Comparison of ENCODE assay signal across 8 cellular contexts in genomic region chr2:221571391-221572179, GRCh38. TPM values are rescaled to one million over a fixed set of nuclear protein-coding genes. Genes with fewer than 3 reads are reported as not detected.
DNase-seq lines count a peak whose midpoint lies in the region; ATAC-seq and TF ChIP-seq lines count a peak whose summit lies in the region.

No MANE protein-coding gene starts in this region.

- 0 to 1% (median 1%) methylated on average over 42 to 71 of the region's 71 CpGs for WGBS in stomach, 5 donors

- H3K27ac ChIP-seq in CD4-positive, CD25-positive, alpha-beta regulatory T cell (ENCODE audit: insufficient read depth, low read length, poor library complexity, severe bottlenecking) = no peak overlapping the region
- H3K27ac ChIP-seq in stomach = peak overlapping the region in 4 of 5 donors; percentile 77 to 85 (median 81)

- intact Hi-C loops in activated CD4-positive, alpha-beta T cell treated with anti-CD3 and anti-CD28 coated beads, Interleukin-2, amount 10 ng/mL, durations not matched to agents 24 days and 14 days (cut with micrococcal nuclease) = loop anchor here (1.0 to 10.0 kb wide), 6 partner anchors 53 to 1837 kb away; no protein-coding TSS in a partner anchor
- intact Hi-C loops in stomach (cut with DNase I; ENCODE audit: low total_unique reads) = loop anchor here (5.0 kb wide), 1 partner anchor 884 kb away; no protein-coding TSS in a partner anchor

- DNase-seq in CD4-positive, CD25-positive, alpha-beta regulatory T cell = peak in 1 of 3 donors; percentile 6
- DNase-seq in activated CD4-positive, alpha-beta T cell treated with anti-CD3 and anti-CD28 coated beads, Interleukin-2, amount 10 ng/mL, durations not matched to agents 24 days and 14 days = peak; percentile 81
- DNase-seq in effector memory CD8-positive, alpha-beta T cell = peak; percentile 37 to 48 (median 38)
- peak; percentile 14 to 47 for DNase-seq in memory B cell (ENCODE audit: low spot score in 2 of 2)
- no peak for DNase-seq in stomach

- peaks cover 6 to 47% (median 25%) of the 10 kb centered on the region in 4 donors for H3K4me1 Mint-ChIP-seq in CD4-positive, CD25-positive, alpha-beta regulatory T cell
- H3K4me1 Mint-ChIP-seq in activated CD4-positive, alpha-beta T cell treated with anti-CD3 and anti-CD28 coated beads, Interleukin-2, amount 10 ng/mL, durations not matched to agents 24 days and 14 days = peaks cover 28% of the 10 kb centered on the region
- peaks cover 22 to 31% of the 10 kb centered on the region in 2 donors for H3K4me1 Mint-ChIP-seq in effector memory CD8-positive, alpha-beta T cell (ENCODE audit: low read depth in 2 of 2)
- H3K4me1 Mint-ChIP-seq in memory B cell = peaks cover 35% of the 10 kb centered on the region

- TF ChIP-seq CTCF in stomach (IDR thresholded peaks at IDR 0.05) = no peak

- H3K9me3 Mint-ChIP-seq in CD4-positive, CD25-positive, alpha-beta regulatory T cell = no peaks in the 10 kb centered on the region
- no peaks in the 10 kb centered on the region for H3K9me3 Mint-ChIP-seq in activated CD4-positive, alpha-beta T cell treated with anti-CD3 and anti-CD28 coated beads, Interleukin-2, amount 10 ng/mL, durations not matched to agents 24 days and 14 days
- H3K9me3 Mint-ChIP-seq in effector memory CD8-positive, alpha-beta T cell = no peaks in the 10 kb centered on the region
- H3K9me3 Mint-ChIP-seq in memory B cell = no peaks in the 10 kb centered on the region

- no peaks in the 10 kb centered on the region for H3K9me3 ChIP-seq in CD4-positive, CD25-positive, alpha-beta regulatory T cell (ENCODE audit: control insufficient read depth in 2 of 2, low read length in 2 of 2)
- no peaks in the 10 kb centered on the region for H3K9me3 ChIP-seq in stomach

- ATAC-seq in CD4-positive, CD25-positive, alpha-beta regulatory T cell (ENCODE audit: low read depth in 2 of 2) = no peak
- peak; percentile 19 for ATAC-seq in GM19455 (IDR thresholded peaks at IDR 0.05; ENCODE audit: unreplicated experiment)
- ATAC-seq in HG03521 (IDR thresholded peaks at IDR 0.05; ENCODE audit: unreplicated experiment) = peak; percentile 2
- peak; percentile 21 for ATAC-seq in effector memory CD8-positive, alpha-beta T cell (replicated peaks)
- no peak for ATAC-seq in memory B cell (ENCODE audit: low read depth)
- no peak for ATAC-seq in esophagus mucosa

- H3K36me3 Mint-ChIP-seq in CD4-positive, CD25-positive, alpha-beta regulatory T cell = peaks cover 5% of the 10 kb centered on the region
- peaks cover 8% of the 10 kb centered on the region for H3K36me3 Mint-ChIP-seq in activated CD4-positive, alpha-beta T cell treated with anti-CD3 and anti-CD28 coated beads, Interleukin-2, amount 10 ng/mL, durations not matched to agents 24 days and 14 days (ENCODE audit: low read depth)
- peaks cover 34% of the 10 kb centered on the region for H3K36me3 Mint-ChIP-seq in effector memory CD8-positive, alpha-beta T cell (ENCODE audit: insufficient read depth)
- H3K36me3 Mint-ChIP-seq in memory B cell = peaks cover 2% of the 10 kb centered on the region

- TF ChIP-seq POLR2A in stomach (IDR thresholded peaks at IDR 0.05) = no peak

- peaks cover 65% of the 10 kb centered on the region for H3K27me3 Mint-ChIP-seq in CD4-positive, CD25-positive, alpha-beta regulatory T cell
- peaks cover 66% of the 10 kb centered on the region for H3K27me3 Mint-ChIP-seq in activated CD4-positive, alpha-beta T cell treated with anti-CD3 and anti-CD28 coated beads, Interleukin-2, amount 10 ng/mL, durations not matched to agents 24 days and 14 days
- H3K27me3 Mint-ChIP-seq in effector memory CD8-positive, alpha-beta T cell = peaks cover 28 to 30% of the 10 kb centered on the region in 2 donors
- H3K27me3 Mint-ChIP-seq in memory B cell = peaks cover 16% of the 10 kb centered on the region

- peak overlapping the region; percentile 86 to 94 (median 92) for H3K27ac Mint-ChIP-seq in CD4-positive, CD25-positive, alpha-beta regulatory T cell
- H3K27ac Mint-ChIP-seq in activated CD4-positive, alpha-beta T cell treated with anti-CD3 and anti-CD28 coated beads, Interleukin-2, amount 10 ng/mL, durations not matched to agents 24 days and 14 days = peak overlapping the region; percentile 68
- H3K27ac Mint-ChIP-seq in effector memory CD8-positive, alpha-beta T cell = peak overlapping the region; percentile 98 to 99
- peak overlapping the region; percentile 74 for H3K27ac Mint-ChIP-seq in memory B cell

- H3K27me3 ChIP-seq in CD4-positive, CD25-positive, alpha-beta regulatory T cell (ENCODE audit: control insufficient read depth, insufficient read depth, low read length) = peaks cover 23% of the 10 kb centered on the region
- peaks cover 0 to 83% (median 42%) of the 10 kb centered on the region in 3 donors for H3K27me3 ChIP-seq in stomach

- peak overlapping the region; percentile 93 to 98 (median 94) for H3K4me3 Mint-ChIP-seq in CD4-positive, CD25-positive, alpha-beta regulatory T cell
- H3K4me3 Mint-ChIP-seq in activated CD4-positive, alpha-beta T cell treated with anti-CD3 and anti-CD28 coated beads, Interleukin-2, amount 10 ng/mL, durations not matched to agents 24 days and 14 days = peak overlapping the region; percentile 84
- peak overlapping the region; percentile 82 to 97 for H3K4me3 Mint-ChIP-seq in effector memory CD8-positive, alpha-beta T cell
- H3K4me3 Mint-ChIP-seq in memory B cell = peak overlapping the region; percentile 92

- H3K4me3 ChIP-seq in CD4-positive, CD25-positive, alpha-beta regulatory T cell (ENCODE audit: low read depth, low read length) = peak overlapping the region; percentile 93
- peak overlapping the region; percentile 64 to 77 (median 74) for H3K4me3 ChIP-seq in stomach

- no peaks in the 10 kb centered on the region for H3K36me3 ChIP-seq in CD4-positive, CD25-positive, alpha-beta regulatory T cell (ENCODE audit: control insufficient read depth, insufficient read depth, low read length)
- no peaks in the 10 kb centered on the region for H3K36me3 ChIP-seq in stomach

- no peak for TF ChIP-seq EP300 in stomach (IDR thresholded peaks at IDR 0.05)

- H3K4me1 ChIP-seq in CD4-positive, CD25-positive, alpha-beta regulatory T cell (ENCODE audit: control insufficient read depth, insufficient read depth, low read length, poor library complexity, severe bottlenecking) = peaks cover 39% of the 10 kb centered on the region
- peaks cover 0 to 58% (median 38%) of the 10 kb centered on the region in 4 donors for H3K4me1 ChIP-seq in stomach

RNA-seq across cellular contexts. Expression of gene EPHA4, which starts 0.5 kb away (rescaled TPM):
- total RNA-seq in CD4-positive, CD25-positive, alpha-beta regulatory T cell = 23.5 TPM
- 10 to 100 TPM in 3 of 4 donors, 1 to 10 TPM in 1; 7.1 to 17.3 (median 12.0) TPM for polyA plus RNA-seq in CD4-positive, CD25-positive, alpha-beta regulatory T cell
- 0.31 and 0.63 TPM in 2 replicates for total RNA-seq in activated CD4-positive, alpha-beta T cell treated with anti-CD3 and anti-CD28 coated beads, Interleukin-2, amount 10 ng/mL, durations not matched to agents 24 days and 14 days
- total RNA-seq in stomach = 10 to 100 TPM in 3 of 5 donors, 1 to 10 TPM in 2; 1.2 to 28.1 (median 11.0) TPM
- 1 to 10 TPM in 1 of 3 donors, under 1 TPM in 1, not detected in 1; 0.56 to 5.8 TPM for polyA plus RNA-seq in stomach
- total RNA-seq in esophagus mucosa = 16.9 TPM

Comparison
In these comparisons a context has a peak if more than half of its experiments do, and no peak if none do; other contexts are left out.
1. ATAC-seq: peak in GM19455 (single experiment), HG03521 (single experiment) and effector memory CD8-positive, alpha-beta T cell (single experiment); none in CD4-positive, CD25-positive, alpha-beta regulatory T cell (0 of 2), memory B cell (single experiment) and esophagus mucosa (single experiment).
2. Peak in every context shown above with its lines, with median percentiles within 50 percentile points of each other: H3K27ac Mint-ChIP-seq and H3K4me3 Mint-ChIP-seq.